8 cellular contexts compared by ENCODE assay signal in genomic region chr11:74255741-74256369, GRCh38. TPM values are rescaled to one million over a fixed set of nuclear protein-coding genes. Genes with fewer than 3 reads are reported as not detected.
A peak's percentile ranks its signal among the peaks of the same experiment; 100 is the strongest.
DNase-seq lines count a peak whose midpoint lies in the region; ATAC-seq, FAIRE-seq and TF ChIP-seq lines count a peak whose summit lies in the region.

No MANE protein-coding gene starts in this region.

- DNase-seq in D721Med (ENCODE audit: insufficient read length, low spot score) = peak; percentile 57
- DNase-seq in HUDEP-2 (lab: John Stamatoyannopoulos, UW; ENCODE audit: unreplicated experiment in 76 of 76) = peak in 45 of 76 experiments; percentile 2 to 60 (median 23)
- DNase-seq in Panc1 (ENCODE audit: low read depth, low spot score) = peak; percentile 71
- peak; percentile 15 to 26 for DNase-seq in activated T-helper 1 cell treated with anti-CD3 and anti-CD28 coated beads, Interleukin-2, amount 50 U/mL, for 16 hours (ENCODE audit: low read depth in 1 of 2, low spot score in 1 of 2)
- DNase-seq in foreskin melanocyte = peak; percentile 40
- DNase-seq in ovary = peak; percentile 23 to 58 (median 51)

- peak; percentile 89 for TF ChIP-seq CTCF in D721Med (IDR thresholded peaks at IDR 0.05; ENCODE audit: insufficient read depth, missing control alignments)
- peak; percentile 95 for TF ChIP-seq CTCF in Panc1 (IDR thresholded peaks at IDR 0.05)
- TF ChIP-seq CTCF in ovary (IDR thresholded peaks at IDR 0.05) = peak; percentile 53 to 75 (median 74)

- H3K9me3 ChIP-seq in Panc1 (ENCODE audit: control insufficient read depth, insufficient read depth, low read depth, low read length) (peaks cover 3% of the 10 kb centered on the region; the same call in 1 of the 2 replicates), ovary (no peaks in the 10 kb centered on the region)

- no peaks in the 10 kb centered on the region for H3K27me3 ChIP-seq in Panc1 (ENCODE audit: control insufficient read depth, insufficient read depth, low read length)
- no peaks in the 10 kb centered on the region for H3K27me3 ChIP-seq in ovary

- peaks cover 6% of the 10 kb centered on the region for H3K36me3 ChIP-seq in Panc1 (ENCODE audit: control insufficient read depth, insufficient read depth, low read length)
- H3K36me3 ChIP-seq in ovary = no peaks in the 10 kb centered on the region

- no peak overlapping the region for H3K27ac ChIP-seq in Panc1 (ENCODE audit: low read length)
- H3K27ac ChIP-seq in ovary = no peak overlapping the region

- intact Hi-C loops in Panc1 (cut with micrococcal nuclease; ENCODE audit: unreplicated experiment) (loop anchor here (2.0 kb wide), 1 partner anchor 193 kb away; no protein-coding TSS in a partner anchor), ovary (cut with DNase I) (loop anchor here (5.0 to 10.0 kb wide), 5 partner anchors 186 to 319 kb away; no protein-coding TSS in a partner anchor)

- TF ChIP-seq EP300 in ovary (IDR thresholded peaks at IDR 0.05) = no peak

- CTCF ChIA-PET in Panc1 (lab: Charles Lee) = interaction anchor here (0.5 to 2.7 kb wide), 17 partner anchors 10 to 447 kb away, joined by 3 to 36 read pairs (median 4); partner anchors contain the start of gene C2CD3

- BruUV-seq in Panc1 (replicated peaks; lab: Mats Ljungman, UMichigan) = no TSS peak

- no peak overlapping the region for H3K4me3 ChIP-seq in Panc1 (ENCODE audit: low read depth in 2 of 2, low read length in 2 of 2)
- no peak overlapping the region for H3K4me3 ChIP-seq in ovary

- peak; percentile 76 for ATAC-seq in Panc1
- no peak for ATAC-seq in GM19455 (IDR thresholded peaks at IDR 0.05; ENCODE audit: unreplicated experiment)
- ATAC-seq in GM19395 (IDR thresholded peaks at IDR 0.05; ENCODE audit: unreplicated experiment) = no peak

- H3K4me1 ChIP-seq in Panc1 (ENCODE audit: control insufficient read depth, insufficient read depth, low read length) (no peaks in the 10 kb centered on the region), ovary (ENCODE audit: insufficient read depth) (peaks cover 5% of the 10 kb centered on the region)

- WGBS in ovary, 3 donors = 40 to 43% (median 43%) methylated on average over 5 of the region's 5 CpGs

- TF ChIP-seq POLR2A in ovary (IDR thresholded peaks at IDR 0.05) = no peak

- peak; percentile 88 for FAIRE-seq in D721Med (lab: Jason Lieb, UNC)

- in situ Hi-C loops in Panc1 (cut with HindIII; ENCODE audit: low pct_unique_long_range_greater_than_20kb, low sequenced_read_pairs) = no loop called here

- POLR2A ChIA-PET in Panc1 (lab: Charles Lee) = no interaction called here

RNA-seq across cellular contexts. Expression of gene P4HA3, which starts 55.6 kb away (rescaled TPM):
- total RNA-seq in Panc1 (2021; ENCODE audit: unreplicated experiment) = 1.3 TPM
- polyA plus RNA-seq in Panc1 (2012; ENCODE audit: insufficient read length) = 1.8 TPM
- total RNA-seq in ovary = 1 to 10 TPM in 3 of 7 donors, under 1 TPM in 4; 0.28 to 2.2 (median 0.84) TPM
- polyA plus RNA-seq in ovary = 1 to 10 TPM; 1.0 to 5.6 TPM

Comparison
In these comparisons a context has a peak if more than half of its experiments do, and no peak if none do; other contexts are left out.
1. DNase-seq: peak in every context shown above with its lines; median percentile 71 in Panc1; 57 in D721Med; 51 in ovary; 40 in foreskin melanocyte; 23 in HUDEP-2; 20 in activated T-helper 1 cell treated with anti-CD3 and anti-CD28 coated beads, Interleukin-2, amount 50 U/mL, for 16 hours.